ENCODE assay signal across 19 cellular contexts in genomic region chr4:3299122-3299521, GRCh38. TPM values are rescaled to one million over a fixed set of nuclear protein-coding genes. Genes with fewer than 3 reads are reported as not detected.
DNase-seq lines count a peak whose midpoint lies in the region; ATAC-seq and TF ChIP-seq lines count a peak whose summit lies in the region.
"Had no signal": no experiment of that assay in that cellular context is flagged by ENCODE, and none has a peak within 500 bp of the region (broad histone marks: within the 10 kb centered on the region; RNA-seq: fewer than 3 reads in every experiment).

No MANE protein-coding gene starts in this region.

- H3K36me3 ChIP-seq in breast epithelium (no peaks in the 10 kb centered on the region), mammary epithelial cell (ENCODE audit: insufficient read depth, low read length) (no peaks in the 10 kb centered on the region)

- H3K4me1 Mint-ChIP-seq in nephron progenitor cell (peaks cover 95% of the 10 kb centered on the region), type B pancreatic cell (ENCODE audit: unreplicated experiment) (peaks cover 58% of the 10 kb centered on the region)
- H3K4me1 Mint-ChIP-seq in activated CD4-positive, alpha-beta T cell treated with anti-CD3 and anti-CD28 coated beads, Interleukin-2, amount 10 ng/mL, durations not matched to agents 24 days and 14 days, result peaks cover 26% of the 10 kb centered on the region

- H4K20me1 ChIP-seq in mammary epithelial cell (ENCODE audit: insufficient read depth, low read length), result no peaks in the 10 kb centered on the region

- in situ Hi-C loops in mammary epithelial cell (cut with MboI; ENCODE audit: low sequenced_read_pairs in 2 of 2), result no loop called here

- DNase-seq in breast epithelium (ENCODE audit: low spot score in 2 of 2) (peak in 1 of 2 donors; percentile 10), mammary epithelial cell (no peak), coronary artery (ENCODE audit: low spot score) (peak; percentile 38), nephron progenitor cell (no peak), type B pancreatic cell (ENCODE audit: extremely low spot score, unreplicated experiment) (no peak), NCI-H1930 (lab: John Stamatoyannopoulos, UW) (no peak)
- DNase-seq in activated CD4-positive, alpha-beta T cell treated with anti-CD3 and anti-CD28 coated beads, Interleukin-2, amount 10 ng/mL, durations not matched to agents 24 days and 14 days, result no peak
- DNase-seq: EL, IMR-90, Karpas-422, MM.1S, NCI-H1092 treated with DMSO at 0.1 percent for 48 hours, NCI-H1694, NCI-H2107, NCI-H446, RPMI8226, SIG-M5 had no signal

- H3K79me2 ChIP-seq in mammary epithelial cell (ENCODE audit: insufficient read depth, low read length), result peaks cover 6% of the 10 kb centered on the region

- no peak for TF ChIP-seq POLR2A in breast epithelium (IDR thresholded peaks at IDR 0.05)

- H3K27ac Mint-ChIP-seq in nephron progenitor cell (peak overlapping the region; percentile 95), type B pancreatic cell (peak overlapping the region; percentile 18)
- no peak overlapping the region for H3K27ac Mint-ChIP-seq in activated CD4-positive, alpha-beta T cell treated with anti-CD3 and anti-CD28 coated beads, Interleukin-2, amount 10 ng/mL, durations not matched to agents 24 days and 14 days

- dilution Hi-C loops in mammary epithelial cell (cut with HindIII; ENCODE audit: low sequenced_read_pairs), result no loop called here

- H3K4me2 ChIP-seq in mammary epithelial cell (ENCODE audit: insufficient read depth, low read depth, low read length), result no peak overlapping the region

- CTCF ChIA-PET in mammary epithelial cell (lab: Charles Lee; ENCODE audit: low non-redundant PET), result no interaction called here

- H3K36me3 Mint-ChIP-seq in nephron progenitor cell (ENCODE audit: low read depth) (peaks cover 43% of the 10 kb centered on the region), type B pancreatic cell (peaks cover 19% of the 10 kb centered on the region)
- no peaks in the 10 kb centered on the region for H3K36me3 Mint-ChIP-seq in activated CD4-positive, alpha-beta T cell treated with anti-CD3 and anti-CD28 coated beads, Interleukin-2, amount 10 ng/mL, durations not matched to agents 24 days and 14 days (ENCODE audit: low read depth)

- H3K4me3 ChIP-seq in breast epithelium, result no peak overlapping the region
- no peak overlapping the region for H3K4me3 ChIP-seq in mammary epithelial cell (replicated peaks in 1 of 3; ENCODE audit: insufficient read depth in 1 of 3, low read depth in 2 of 3, low read length in 3 of 3)
- H3K4me3 ChIP-seq in coronary artery, result no peak overlapping the region

- H3K4me1 ChIP-seq in breast epithelium (peaks cover 0 to 4% of the 10 kb centered on the region in 2 donors), mammary epithelial cell (ENCODE audit: insufficient read depth, low read length) (no peaks in the 10 kb centered on the region)

- H3K27me3 Mint-ChIP-seq in nephron progenitor cell (ENCODE audit: low read depth, poor library complexity), result peaks cover 7% of the 10 kb centered on the region
- H3K27me3 Mint-ChIP-seq in type B pancreatic cell, result no peaks in the 10 kb centered on the region
- peaks cover 53% of the 10 kb centered on the region for H3K27me3 Mint-ChIP-seq in activated CD4-positive, alpha-beta T cell treated with anti-CD3 and anti-CD28 coated beads, Interleukin-2, amount 10 ng/mL, durations not matched to agents 24 days and 14 days

- intact Hi-C loops in breast epithelium (cut with DNase I; ENCODE audit: low total_unique reads) (no loop called here), mammary epithelial cell (cut with micrococcal nuclease) (no loop called here)
- intact Hi-C loops in activated CD4-positive, alpha-beta T cell treated with anti-CD3 and anti-CD28 coated beads, Interleukin-2, amount 10 ng/mL, durations not matched to agents 24 days and 14 days (cut with micrococcal nuclease), result loop anchor here (10.0 kb wide), 1 partner anchor 194 kb away; no protein-coding TSS in a partner anchor

- H3K27ac ChIP-seq in breast epithelium (peak overlapping the region; percentile 4 to 36), mammary epithelial cell (ENCODE audit: insufficient read depth, low read depth, low read length) (no peak overlapping the region), coronary artery (no peak overlapping the region)
- H3K27ac ChIP-seq: C4-2B had no signal

- no TSS peak for BruUV-seq in mammary epithelial cell (replicated peaks; lab: Mats Ljungman, UMichigan)

- TF ChIP-seq CTCF in breast epithelium (IDR thresholded peaks at IDR 0.05), result no peak
- TF ChIP-seq CTCF in mammary epithelial cell (conservative IDR thresholded peaks at IDR 0.05 in 1 of 2, IDR thresholded peaks at IDR 0.05 in 1 of 2; ENCODE audit: extremely low read depth in 1 of 2, insufficient read depth in 1 of 2, low read depth in 1 of 2, low read length in 2 of 2), result no peak
- TF ChIP-seq CTCF in coronary artery (IDR thresholded peaks at IDR 0.05), result no peak
- TF ChIP-seq CTCF in nephron progenitor cell (IDR thresholded peaks at IDR 0.05), result no peak
- TF ChIP-seq CTCF in type B pancreatic cell (conservative IDR thresholded peaks at IDR 0.05), result no peak

- no peak for ATAC-seq in HG02798 (IDR thresholded peaks at IDR 0.05; ENCODE audit: poor library complexity, unreplicated experiment)

- no peaks in the 10 kb centered on the region for H3K27me3 ChIP-seq in breast epithelium
- no peaks in the 10 kb centered on the region for H3K27me3 ChIP-seq in mammary epithelial cell (ENCODE audit: insufficient read depth, low read length)

- H3K9me3 Mint-ChIP-seq in nephron progenitor cell (peaks cover 13% of the 10 kb centered on the region), type B pancreatic cell (peaks cover 5% of the 10 kb centered on the region)
- no peaks in the 10 kb centered on the region for H3K9me3 Mint-ChIP-seq in activated CD4-positive, alpha-beta T cell treated with anti-CD3 and anti-CD28 coated beads, Interleukin-2, amount 10 ng/mL, durations not matched to agents 24 days and 14 days

- H3K9ac ChIP-seq in mammary epithelial cell (ENCODE audit: insufficient read depth, low read length), result no peak overlapping the region

- no peak overlapping the region for H2AFZ ChIP-seq in mammary epithelial cell (ENCODE audit: low read depth, low read length)

- peak overlapping the region; percentile 55 for H3K4me3 Mint-ChIP-seq in nephron progenitor cell
- H3K4me3 Mint-ChIP-seq in type B pancreatic cell, result peak overlapping the region; percentile 31
- H3K4me3 Mint-ChIP-seq in activated CD4-positive, alpha-beta T cell treated with anti-CD3 and anti-CD28 coated beads, Interleukin-2, amount 10 ng/mL, durations not matched to agents 24 days and 14 days, result no peak overlapping the region

- 79% methylated on average over 2 of the region's 2 CpGs for WGBS in mammary epithelial cell (ENCODE audit: low coverage, missing lambda C conversion rate)

- H3K9me3 ChIP-seq in breast epithelium, result peaks cover 0 to 6% of the 10 kb centered on the region in 2 donors
- H3K9me3 ChIP-seq in mammary epithelial cell (replicated peaks; ENCODE audit: insufficient read depth, low read length), result no peaks in the 10 kb centered on the region

RNA-seq across cellular contexts. Expression of gene RGS12, which starts 6.3 kb away (rescaled TPM):
- 10 to 100 TPM; 24.3 to 94.5 (median 29.9) TPM for total RNA-seq in breast epithelium
- total RNA-seq in mammary epithelial cell, result 10 to 100 TPM; 72.5 to 91.4 TPM
- 30.9 TPM for polyA plus RNA-seq in mammary epithelial cell
- polyA minus RNA-seq in mammary epithelial cell, result 41.6 TPM
- total RNA-seq in type B pancreatic cell (ENCODE audit: low replicate concordance), result 35.7 and 67.5 TPM in 2 replicates
- 3.3 and 3.7 TPM in 2 replicates for total RNA-seq in activated CD4-positive, alpha-beta T cell treated with anti-CD3 and anti-CD28 coated beads, Interleukin-2, amount 10 ng/mL, durations not matched to agents 24 days and 14 days

RNA-seq across cellular contexts. Expression of gene MSANTD1, which starts 50.2 kb away (rescaled TPM):
- total RNA-seq in breast epithelium, result under 1 TPM; 0.48 to 0.88 (median 0.66) TPM
- total RNA-seq in mammary epithelial cell, result 1 to 10 TPM in 1 of 2 donors, under 1 TPM in 1; 0.68 to 1.0 TPM
- 0.05 TPM for polyA plus RNA-seq in mammary epithelial cell
- polyA minus RNA-seq in mammary epithelial cell, result not detected
- 1.4 TPM in 2 replicates for total RNA-seq in type B pancreatic cell (ENCODE audit: low replicate concordance)
- total RNA-seq in activated CD4-positive, alpha-beta T cell treated with anti-CD3 and anti-CD28 coated beads, Interleukin-2, amount 10 ng/mL, durations not matched to agents 24 days and 14 days, result 0.62 and 0.70 TPM in 2 replicates

Comparison
In these comparisons a context has a peak if more than half of its experiments do, and no peak if none do; other contexts are left out.
1. H3K27ac ChIP-seq: peak in breast epithelium (2 of 2); none in mammary epithelial cell (single experiment) and coronary artery (0 of 2).